In the genomic region with DNA sequence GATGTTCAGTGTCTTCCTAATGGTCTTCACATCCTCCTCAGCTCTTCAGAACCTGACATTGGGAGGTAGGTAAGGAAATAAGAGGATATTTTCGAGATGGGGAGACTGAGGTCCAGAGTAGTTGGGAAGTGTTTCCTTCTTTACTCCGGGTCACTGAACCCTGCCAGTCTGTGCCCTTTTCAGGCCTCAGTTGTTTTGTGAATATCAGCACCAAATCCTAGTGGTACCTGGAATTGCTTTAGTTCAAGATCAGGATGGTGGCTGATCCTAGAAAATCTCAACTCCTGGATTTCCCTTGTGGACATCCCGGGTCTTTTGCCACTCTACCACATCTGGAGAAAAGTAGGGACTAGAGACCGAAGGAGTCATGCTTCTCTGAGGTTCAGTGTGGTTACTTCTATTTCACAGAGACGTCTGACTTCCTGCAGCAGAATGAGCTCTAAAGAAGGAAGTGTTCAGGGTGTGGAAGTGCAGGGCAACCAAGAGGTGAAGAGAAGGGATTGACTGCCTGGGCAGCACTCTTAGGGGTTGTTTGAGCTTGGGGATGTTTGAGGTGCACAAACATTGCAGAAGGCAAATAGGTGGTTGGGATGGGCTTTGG, we compare ENCODE assay signal across 8 cellular contexts. TPM values are rescaled to one million over a fixed set of nuclear protein-coding genes. Genes with fewer than 3 reads are reported as not detected.
A peak's percentile ranks its signal among the peaks of the same experiment; 100 is the strongest.
DNase-seq lines count a peak whose midpoint lies in the region; ATAC-seq and TF ChIP-seq lines count a peak whose summit lies in the region.

No MANE protein-coding gene starts in this region.

- H3K79me2 ChIP-seq in SK-N-SH (ENCODE audit: insufficient read depth) (peaks cover 54% of the 10 kb centered on the region), mesendoderm (ENCODE audit: control insufficient read depth, insufficient read depth, low read length) (peaks cover 16% of the 10 kb centered on the region)

- no peaks in the 10 kb centered on the region for H3K9me3 Mint-ChIP-seq in chondrocyte (ENCODE audit: low read depth)

- H2BK120ac ChIP-seq in mesendoderm (ENCODE audit: low read depth, low read length) = no peak overlapping the region

- no peaks in the 10 kb centered on the region for H3K27me3 Mint-ChIP-seq in chondrocyte (ENCODE audit: low read depth)

- TF ChIP-seq CTCF in SK-N-SH (IDR thresholded peaks at IDR 0.05) (no peak), chondrocyte (IDR thresholded peaks at IDR 0.05) (no peak), uterus (IDR thresholded peaks at IDR 0.05) (no peak)

- DNase-seq in activated CD4-positive, CD25-positive, alpha-beta regulatory T cell (lab: John Stamatoyannopoulos, UW) = no peak
- DNase-seq in SK-N-SH = no peak
- DNase-seq in chondrocyte (ENCODE audit: low spot score) = no peak
- DNase-seq in mesendoderm = no peak
- DNase-seq in uterus = no peak
- no peak for DNase-seq in NCI-H524 (lab: John Stamatoyannopoulos, UW)

- no peak overlapping the region for H3K23ac ChIP-seq in mesendoderm (ENCODE audit: low read length)

- no peaks in the 10 kb centered on the region for H3K27me3 ChIP-seq in SK-N-SH (ENCODE audit: insufficient read depth)
- no peaks in the 10 kb centered on the region for H3K27me3 ChIP-seq in mesendoderm (ENCODE audit: insufficient read depth, low read length, poor library complexity)
- no peaks in the 10 kb centered on the region for H3K27me3 ChIP-seq in uterus

- ATAC-seq in activated CD4-positive, CD25-positive, alpha-beta regulatory T cell treated with anti-CD3 and anti-CD28 coated beads, Interleukin-2, amount 50 U/mL, for 24 hours = peak; percentile 6 to 17
- no peak for ATAC-seq in HG03521 (IDR thresholded peaks at IDR 0.05; ENCODE audit: unreplicated experiment)

- peak overlapping the region; percentile 98 for H3K4me3 Mint-ChIP-seq in chondrocyte (ENCODE audit: unreplicated experiment)

- no peaks in the 10 kb centered on the region for H3K36me3 Mint-ChIP-seq in chondrocyte (ENCODE audit: low read depth)

- peaks cover 3% of the 10 kb centered on the region for H3F3A ChIP-seq in SK-N-SH (replicated peaks; ENCODE audit: insufficient read depth)

- H3K79me1 ChIP-seq in mesendoderm (ENCODE audit: low read length) = peaks cover 10% of the 10 kb centered on the region

- H3K27ac ChIP-seq in SK-N-SH (ENCODE audit: low read depth in 2 of 2, low read length in 1 of 2) (peak overlapping the region in 1 of 2 experiments; percentile 47; a peak in 2 of 4 replicates), mesendoderm (ENCODE audit: low read depth, low read length) (no peak overlapping the region), uterus (peak overlapping the region; percentile 83 to 89)

- peak overlapping the region; percentile 84 for H3K9ac ChIP-seq in SK-N-SH
- H3K9ac ChIP-seq in mesendoderm (ENCODE audit: low read length) = peak overlapping the region; percentile 94

- intact Hi-C loops in uterus (cut with DNase I; ENCODE audit: low total_unique reads) = loop anchor here (10.0 kb wide), 1 partner anchor 83 kb away; a partner anchor contains a TSS

- H3K9me2 ChIP-seq in SK-N-SH = no peaks in the 10 kb centered on the region

- TF ChIP-seq POLR2A in uterus (IDR thresholded peaks at IDR 0.05) = no peak

- H3K4me1 ChIP-seq in SK-N-SH (ENCODE audit: control insufficient read depth in 1 of 2, insufficient read depth in 2 of 2, low read depth in 1 of 2, low read length in 1 of 2) = peaks cover 17 to 20% of the 10 kb centered on the region in 2 experiments; a peak in 3 of 4 replicates
- peaks cover 5% of the 10 kb centered on the region for H3K4me1 ChIP-seq in mesendoderm (ENCODE audit: control insufficient read depth, low read depth, low read length)
- H3K4me1 ChIP-seq in uterus = no peaks in the 10 kb centered on the region

- POLR2A ChIA-PET in SK-N-SH (lab: Yijun Ruan, JAX) = no interaction called here

- WGBS in SK-N-SH (ENCODE audit: low lambda C conversion rate) = 9% methylated on average over 5 of the region's 5 CpGs
- no CpG with 5 or more reads among the region's 5 CpGs for WGBS in mesendoderm (ENCODE audit: extremely low coverage, insufficient coverage, low lambda C conversion rate)

- H3K4me2 ChIP-seq in SK-N-SH = peak overlapping the region; percentile 84
- H3K4me2 ChIP-seq in mesendoderm (ENCODE audit: low read length) = peak overlapping the region; percentile 39

- H3K4me1 Mint-ChIP-seq in chondrocyte (ENCODE audit: low read depth) = peaks cover 41% of the 10 kb centered on the region

- H4K5ac ChIP-seq in mesendoderm (ENCODE audit: low read length) = no peak overlapping the region

- H2BK5ac ChIP-seq in mesendoderm (ENCODE audit: low read length) = no peak overlapping the region

- H2AK5ac ChIP-seq in mesendoderm (ENCODE audit: low read length) = no peak overlapping the region

- TF ChIP-seq EP300 in SK-N-SH (IDR thresholded peaks at IDR 0.05; ENCODE audit: borderline replicate concordance in 1 of 2, low read depth in 1 of 2, low read length in 1 of 2) = no peak

- H4K8ac ChIP-seq in mesendoderm (ENCODE audit: low read depth, low read length) = no peak overlapping the region

- peak overlapping the region; percentile 95 for H3K56ac ChIP-seq in mesendoderm (ENCODE audit: low read length)

- no peak overlapping the region for H3K4ac ChIP-seq in mesendoderm (ENCODE audit: low read depth, low read length)

- H3K18ac ChIP-seq in mesendoderm (ENCODE audit: low read length) = no peak overlapping the region

- H3K4me3 ChIP-seq in SK-N-SH (ENCODE audit: low read depth in 2 of 2, low read length in 1 of 2) (peak overlapping the region; percentile 66 to 97), mesendoderm (ENCODE audit: low read length) (peak overlapping the region; percentile 90), uterus (peak overlapping the region; percentile 64 to 71)

- no peak overlapping the region for H3K27ac Mint-ChIP-seq in chondrocyte (ENCODE audit: unreplicated experiment)

- H4K20me1 ChIP-seq in SK-N-SH (ENCODE audit: insufficient read depth) = peaks cover 14% of the 10 kb centered on the region; the same call in 1 of the 2 replicates

- CTCF ChIA-PET in SK-N-SH (lab: Yijun Ruan, JAX) = interaction anchor here (1.0 to 1.9 kb wide), 3 partner anchors 44 to 128 kb away, joined by 3 to 6 read pairs (median 4); no protein-coding TSS in a partner anchor

- H3K36me3 ChIP-seq in SK-N-SH (replicated peaks in 1 of 2; ENCODE audit: control insufficient read depth in 1 of 2, insufficient read depth in 2 of 2, low read length in 1 of 2) (peaks cover 4 to 5% of the 10 kb centered on the region in 2 experiments), mesendoderm (ENCODE audit: control insufficient read depth, insufficient read depth, low read length) (no peaks in the 10 kb centered on the region), uterus (no peaks in the 10 kb centered on the region)

- no peak overlapping the region for H2BK15ac ChIP-seq in mesendoderm (replicated peaks; ENCODE audit: low read depth)

- H3K9me3 ChIP-seq in SK-N-SH (no peaks in the 10 kb centered on the region), uterus (no peaks in the 10 kb centered on the region)

- H2AFZ ChIP-seq in SK-N-SH (ENCODE audit: low read depth) = no peak overlapping the region

- no peak for TF ChIP-seq RAD21 in SK-N-SH (IDR thresholded peaks at IDR 0.05; ENCODE audit: low read length)

TF ChIP-seq in SK-N-SH, 30 proteins besides CTCF, POLR2A, EP300 and RAD21:
- TF ChIP-seq SMC3 (IDR thresholded peaks at IDR 0.05; ENCODE audit: low read depth, low read length) (no peak), ELF1 (IDR thresholded peaks at IDR 0.05) (no peak), CHD2 (IDR thresholded peaks at IDR 0.05; ENCODE audit: low read length, partially characterized antibody) (no peak)

RNA-seq across cellular contexts. Expression of a gene that starts 1.0 kb away (rescaled TPM):
- polyA plus RNA-seq in SK-N-SH (2012; rRNA removed) = 11.4 and 17.2 TPM in 2 replicates
- 14.5 and 16.3 TPM in 2 replicates for polyA plus RNA-seq in SK-N-SH (2012; cell fraction: cytosol; rRNA removed)
- polyA plus RNA-seq in SK-N-SH (2012; cell fraction: nucleus; rRNA removed) = 15.2 and 23.4 TPM in 2 replicates
- total RNA-seq in chondrocyte (21.7 to 24.2 TPM (median 23.4 TPM) in 3 replicates), uterus (10 to 100 TPM in 3 of 4 donors, 1 to 10 TPM in 1; 9.0 to 43.6 (median 29.6) TPM)
- polyA plus RNA-seq in mesendoderm (2013, experiment 1 of 2) = 12.9 TPM
- polyA plus RNA-seq in mesendoderm (2013, experiment 2 of 2) = 13.3 TPM

RNA-seq across cellular contexts. Expression of a gene that starts 7.1 kb away (rescaled TPM):
- polyA plus RNA-seq in SK-N-SH (2012; rRNA removed) = 40.5 and 51.4 TPM in 2 replicates
- 38.4 and 45.5 TPM in 2 replicates for polyA plus RNA-seq in SK-N-SH (2012; cell fraction: cytosol; rRNA removed)
- polyA plus RNA-seq in SK-N-SH (2012; cell fraction: nucleus; rRNA removed) = 27.1 and 33.1 TPM in 2 replicates
- total RNA-seq in chondrocyte (16.2 to 18.8 TPM (median 16.4 TPM) in 3 replicates), uterus (10 to 100 TPM; 11.1 to 15.6 (median 12.5) TPM)
- 27.5 TPM for polyA plus RNA-seq in mesendoderm (2013, experiment 1 of 2)
- polyA plus RNA-seq in mesendoderm (2013, experiment 2 of 2) = 28.2 TPM

RNA-seq across cellular contexts. Expression of a gene that starts 57.4 kb away (rescaled TPM):
- 205 and 251 TPM in 2 replicates for polyA plus RNA-seq in SK-N-SH (2012; rRNA removed)
- polyA plus RNA-seq in SK-N-SH (2012; cell fraction: cytosol; rRNA removed) = 34.5 and 41.4 TPM in 2 replicates
- polyA plus RNA-seq in SK-N-SH (2012; cell fraction: nucleus; rRNA removed) = 1,856 and 2,057 TPM in 2 replicates
- total RNA-seq in chondrocyte (31.4 to 39.3 TPM (median 31.9 TPM) in 3 replicates), uterus (10 to 100 TPM in 2 of 4 donors, under 1 TPM in 1, not detected in 1; 0.59 to 17.3 (median 12.9) TPM)
- polyA plus RNA-seq in mesendoderm (2013, experiment 1 of 2) = 35.6 TPM
- polyA plus RNA-seq in mesendoderm (2013, experiment 2 of 2) = 37.3 TPM
